9 cellular contexts compared by ENCODE assay signal in the genomic region with DNA sequence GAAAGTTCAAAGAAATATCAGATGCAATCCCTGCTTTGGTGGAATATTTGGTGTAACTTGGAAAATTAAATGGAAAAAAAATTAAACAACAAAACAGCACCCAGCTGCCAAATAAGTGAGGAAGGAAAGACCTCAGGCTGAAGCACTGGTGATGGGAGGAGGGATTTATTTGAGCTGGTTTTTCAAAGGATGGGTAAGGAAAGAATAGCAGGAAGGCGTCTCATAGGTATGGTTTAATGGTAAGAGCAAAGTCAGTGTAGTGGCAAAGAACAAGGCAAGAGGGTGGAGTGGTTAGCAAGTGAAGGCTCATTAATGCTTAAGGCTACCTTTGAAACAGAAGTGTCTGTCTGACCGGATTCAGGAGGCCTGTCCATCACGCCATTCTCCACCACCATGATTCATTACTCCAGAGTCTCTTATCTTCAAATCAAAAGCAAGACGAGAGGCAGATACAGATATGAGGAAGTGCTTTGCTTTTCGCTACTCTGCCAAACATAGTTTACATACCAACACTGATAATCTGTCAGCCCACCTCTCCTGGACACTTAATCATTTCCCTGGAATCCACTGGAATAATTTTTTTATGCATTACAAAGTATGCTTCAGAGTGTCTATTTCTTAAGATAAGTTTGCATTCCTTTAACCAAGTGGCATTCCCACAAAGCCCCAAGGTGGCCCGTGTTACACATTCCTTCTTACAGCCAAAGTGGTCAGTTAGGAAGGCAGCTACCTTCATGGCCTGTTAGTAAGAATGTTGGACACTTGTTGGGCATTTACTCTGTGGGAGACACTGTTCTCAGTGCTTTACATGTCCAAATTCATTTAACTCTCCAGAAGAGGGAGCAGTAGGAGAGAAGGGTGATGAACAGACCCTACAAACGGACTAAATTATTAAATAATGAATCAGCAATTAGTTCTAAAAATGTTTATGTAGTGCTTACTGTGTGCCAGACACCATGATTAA.
A peak's percentile ranks its signal among the peaks of the same experiment; 100 is the strongest.
DNase-seq lines count a peak whose midpoint lies in the region; ATAC-seq and TF ChIP-seq lines count a peak whose summit lies in the region.
"Had no signal": no experiment of that assay in that cellular context is flagged by ENCODE, and none has a peak within 500 bp of the region (broad histone marks: within the 10 kb centered on the region; RNA-seq: fewer than 3 reads in every experiment).

No MANE protein-coding gene starts in this region.

- H3K9me3 Mint-ChIP-seq in osteocyte (ENCODE audit: unreplicated experiment) = no peaks in the 10 kb centered on the region
- no peaks in the 10 kb centered on the region for H3K9me3 Mint-ChIP-seq in activated CD4-positive, alpha-beta T cell treated with anti-CD3 and anti-CD28 coated beads for 36 hours (ENCODE audit: low read depth)
- no peaks in the 10 kb centered on the region for H3K9me3 Mint-ChIP-seq in activated T-cell treated with anti-CD3 and anti-CD28 coated beads, Interleukin-2, amount 50 U/mL, for 24 hours

- ATAC-seq in activated CD4-positive, alpha-beta T cell treated with anti-CD3 and anti-CD28 coated beads for 36 hours = no peak

- peaks cover 81% of the 10 kb centered on the region for H3K4me1 Mint-ChIP-seq in osteocyte (ENCODE audit: unreplicated experiment)
- H3K4me1 Mint-ChIP-seq in activated CD4-positive, alpha-beta T cell treated with anti-CD3 and anti-CD28 coated beads for 36 hours = no peaks in the 10 kb centered on the region
- no peaks in the 10 kb centered on the region for H3K4me1 Mint-ChIP-seq in activated T-cell treated with anti-CD3 and anti-CD28 coated beads, Interleukin-2, amount 50 U/mL, for 24 hours (ENCODE audit: low read depth)

- no peak for TF ChIP-seq POLR2A in spleen (IDR thresholded peaks at IDR 0.05)

- H3K4me3 ChIP-seq in MM.1S (ENCODE audit: low read length) (no peak overlapping the region), spleen (no peak overlapping the region)

- no peaks in the 10 kb centered on the region for H3K9me3 ChIP-seq in MM.1S (replicated peaks; ENCODE audit: insufficient read depth, low read length)
- H3K9me3 ChIP-seq in spleen = no peaks in the 10 kb centered on the region

- no peaks in the 10 kb centered on the region for H3K79me2 ChIP-seq in MM.1S (ENCODE audit: low read length)

- no peaks in the 10 kb centered on the region for H3K36me3 Mint-ChIP-seq in osteocyte (ENCODE audit: unreplicated experiment)
- no peaks in the 10 kb centered on the region for H3K36me3 Mint-ChIP-seq in activated CD4-positive, alpha-beta T cell treated with anti-CD3 and anti-CD28 coated beads for 36 hours (ENCODE audit: low read depth)
- H3K36me3 Mint-ChIP-seq in activated T-cell treated with anti-CD3 and anti-CD28 coated beads, Interleukin-2, amount 50 U/mL, for 24 hours (ENCODE audit: low read depth) = no peaks in the 10 kb centered on the region

- no peak overlapping the region for H3K27ac ChIP-seq in MM.1S (ENCODE audit: low read length)
- peak overlapping the region in 3 of 8 donors; percentile 19 to 49 (median 24) for H3K27ac ChIP-seq in spleen

- H3K4me1 ChIP-seq in MM.1S (ENCODE audit: low read length) = peaks cover 7% of the 10 kb centered on the region; the same call in 1 of the 2 replicates
- peaks cover 0 to 15% (median 0%) of the 10 kb centered on the region in 6 donors for H3K4me1 ChIP-seq in spleen

- H3K4me2 ChIP-seq in MM.1S (ENCODE audit: low read depth, low read length) = no peak overlapping the region

- no peak overlapping the region for H3K9ac ChIP-seq in MM.1S (ENCODE audit: low read length)

- H3K27me3 ChIP-seq in MM.1S (replicated peaks; ENCODE audit: insufficient read depth, low read length) (no peaks in the 10 kb centered on the region), spleen (replicated peaks in 1 of 7) (no peaks in the 10 kb centered on the region)

- intact Hi-C loops in activated CD4-positive, alpha-beta T cell treated with anti-CD3 and anti-CD28 coated beads for 36 hours (cut with DNase I, micrococcal nuclease) = no loop called here
- intact Hi-C loops in spleen (cut with DNase I; ENCODE audit: low total_unique reads) = no loop called here

- H3K27ac Mint-ChIP-seq in osteocyte (ENCODE audit: unreplicated experiment) = peak overlapping the region; percentile 75
- no peak overlapping the region for H3K27ac Mint-ChIP-seq in activated CD4-positive, alpha-beta T cell treated with anti-CD3 and anti-CD28 coated beads for 36 hours
- no peak overlapping the region for H3K27ac Mint-ChIP-seq in activated T-cell treated with anti-CD3 and anti-CD28 coated beads, Interleukin-2, amount 50 U/mL, for 24 hours

- no peaks in the 10 kb centered on the region for H3F3A ChIP-seq in MM.1S (ENCODE audit: insufficient read depth, low read length)

- peak; percentile 91 for DNase-seq in Daoy (ENCODE audit: low read depth)
- peak; percentile 5 for DNase-seq in MM.1S
- DNase-seq in dermis blood vessel endothelial cell = peak; percentile 56
- no peak for DNase-seq in osteocyte (ENCODE audit: extremely low spot score, unreplicated experiment)
- no peak for DNase-seq in activated CD4-positive, alpha-beta T cell treated with anti-CD3 and anti-CD28 coated beads, Interleukin-2, amount 50 U/mL, for 48 hours
- no peak for DNase-seq in activated CD4-positive, alpha-beta T cell treated with anti-CD3 and anti-CD28 coated beads for 36 hours
- no peak for DNase-seq in spleen
- no peak for DNase-seq in activated T-cell treated with anti-CD3 and anti-CD28 coated beads, Interleukin-2, amount 50 U/mL, for 24 hours
- DNase-seq: NCI-H510A treated with DMSO at 0.1 percent for 48 hours had no signal

- no peaks in the 10 kb centered on the region for H3K36me3 ChIP-seq in MM.1S (replicated peaks; ENCODE audit: insufficient read depth, low read length)
- no peaks in the 10 kb centered on the region for H3K36me3 ChIP-seq in spleen

- CTCF ChIA-PET in activated CD4-positive, alpha-beta T cell treated with anti-CD3 and anti-CD28 coated beads for 36 hours (lab: Charles Lee) = interaction anchor here (0.7 kb wide), 1 partner anchor 293 kb away, joined by 3 read pairs; no protein-coding TSS in a partner anchor

- H2AFZ ChIP-seq in MM.1S (ENCODE audit: low read length) = no peak overlapping the region

- TF ChIP-seq CTCF in MM.1S (IDR thresholded peaks at IDR 0.05; ENCODE audit: low read length) = no peak
- TF ChIP-seq CTCF in osteocyte (IDR thresholded peaks at IDR 0.05) = peak; percentile 53
- TF ChIP-seq CTCF in spleen (IDR thresholded peaks at IDR 0.05 in 8 of 11, conservative IDR thresholded peaks at IDR 0.05 in 3 of 11) = no peak

- WGBS in spleen, 5 donors = 46 to 64% (median 54%) methylated on average over 7 of the region's 7 CpGs

- no peaks in the 10 kb centered on the region for H4K20me1 ChIP-seq in MM.1S (ENCODE audit: insufficient read depth, low read length)

- H3K4me3 Mint-ChIP-seq in osteocyte (ENCODE audit: unreplicated experiment) = peak overlapping the region; percentile 36
- no peak overlapping the region for H3K4me3 Mint-ChIP-seq in activated CD4-positive, alpha-beta T cell treated with anti-CD3 and anti-CD28 coated beads for 36 hours
- no peak overlapping the region for H3K4me3 Mint-ChIP-seq in activated T-cell treated with anti-CD3 and anti-CD28 coated beads, Interleukin-2, amount 50 U/mL, for 24 hours

- POLR2A ChIA-PET in activated CD4-positive, alpha-beta T cell treated with anti-CD3 and anti-CD28 coated beads for 36 hours (lab: Charles Lee) = interaction anchor here (0.7 kb wide), 1 partner anchor 198 kb away, joined by 3 read pairs; no protein-coding TSS in a partner anchor

- H3K9me2 ChIP-seq in MM.1S (replicated peaks; ENCODE audit: insufficient read depth, low read length) = no peaks in the 10 kb centered on the region

- no peaks in the 10 kb centered on the region for H3K27me3 Mint-ChIP-seq in osteocyte (ENCODE audit: unreplicated experiment)
- H3K27me3 Mint-ChIP-seq in activated CD4-positive, alpha-beta T cell treated with anti-CD3 and anti-CD28 coated beads for 36 hours = peaks cover 2% of the 10 kb centered on the region
- peaks cover 3% of the 10 kb centered on the region for H3K27me3 Mint-ChIP-seq in activated T-cell treated with anti-CD3 and anti-CD28 coated beads, Interleukin-2, amount 50 U/mL, for 24 hours

Comparison
In these comparisons a context has a peak if more than half of its experiments do, and no peak if none do; other contexts are left out.
1. DNase-seq: peak in Daoy (single experiment), MM.1S (single experiment) and dermis blood vessel endothelial cell (single experiment); none in osteocyte (single experiment), activated CD4-positive, alpha-beta T cell treated with anti-CD3 and anti-CD28 coated beads, Interleukin-2, amount 50 U/mL, for 48 hours (0 of 2), activated CD4-positive, alpha-beta T cell treated with anti-CD3 and anti-CD28 coated beads for 36 hours (single experiment), spleen (single experiment) and activated T-cell treated with anti-CD3 and anti-CD28 coated beads, Interleukin-2, amount 50 U/mL, for 24 hours (single experiment).